Comparison of ENCODE assay signal across 1 cellular context in the genomic region with DNA sequence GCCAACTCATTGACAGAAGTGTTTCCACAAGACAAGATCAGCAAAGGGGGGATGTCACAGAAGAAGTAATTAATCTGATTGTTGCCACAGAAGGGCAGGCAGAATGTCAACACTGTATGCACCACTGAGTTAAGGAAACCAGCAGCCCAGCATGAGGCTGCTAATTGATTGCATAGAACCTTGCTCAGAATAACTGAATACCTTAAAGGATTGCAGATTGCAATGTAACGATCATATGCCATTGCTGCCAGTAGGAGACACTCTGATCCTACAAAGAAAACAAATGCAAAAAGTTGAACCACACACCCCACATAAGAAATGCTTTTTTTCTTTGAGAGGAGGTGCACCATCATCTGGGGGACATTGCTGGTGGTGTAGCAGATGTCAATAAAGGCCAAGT.
TF ChIP-seq lines count a peak whose summit lies in the region.

No MANE protein-coding gene starts in this region.

TF ChIP-seq in GM23338, 12 proteins besides CTCF, POLR2A, EP300 and RAD21 (continued from another document):
- TF ChIP-seq POLR2AphosphoS5 (IDR thresholded peaks at IDR 0.05; ENCODE audit: low read depth) = no peak
- no peak for TF ChIP-seq REST (IDR thresholded peaks at IDR 0.05; ENCODE audit: unreplicated experiment)
- TF ChIP-seq EZH2 (IDR thresholded peaks at IDR 0.05; ENCODE audit: low read depth, unreplicated experiment) = no peak
